12 cellular contexts compared by ENCODE assay signal in genomic region chr3:125591116-125591755, GRCh38. TPM values are rescaled to one million over a fixed set of nuclear protein-coding genes. Genes with fewer than 3 reads are reported as not detected.
DNase-seq lines count a peak whose midpoint lies in the region; ATAC-seq and TF ChIP-seq lines count a peak whose summit lies in the region.
"Had no signal": no experiment of that assay in that cellular context is flagged by ENCODE, and none has a peak within 500 bp of the region (broad histone marks: within the 10 kb centered on the region; RNA-seq: fewer than 3 reads in every experiment).

No MANE protein-coding gene starts in this region.

- peaks cover 30% of the 10 kb centered on the region for H3K4me1 ChIP-seq in MM.1S (ENCODE audit: low read length)
- peaks cover 41 to 45% of the 10 kb centered on the region in 2 experiments for H3K4me1 ChIP-seq in neutrophil (ENCODE audit: control insufficient read depth in 1 of 2, insufficient read depth in 1 of 2, low read depth in 1 of 2, low read length in 1 of 2)

- H3K27me3 ChIP-seq in MM.1S (replicated peaks; ENCODE audit: insufficient read depth, low read length) (no peaks in the 10 kb centered on the region), neutrophil (no peaks in the 10 kb centered on the region)

- no peak overlapping the region for H3K27ac ChIP-seq in MM.1S (ENCODE audit: low read length)
- peak overlapping the region; percentile 46 for H3K27ac ChIP-seq in neutrophil

- H3K9me2 ChIP-seq in MM.1S (replicated peaks; ENCODE audit: insufficient read depth, low read length) = no peaks in the 10 kb centered on the region

- H3K36me3 ChIP-seq in MM.1S (replicated peaks; ENCODE audit: insufficient read depth, low read length) (no peaks in the 10 kb centered on the region; the same call in 1 of the 2 replicates), neutrophil (peaks cover 13% of the 10 kb centered on the region)

- H3K9me3 ChIP-seq in MM.1S (replicated peaks; ENCODE audit: insufficient read depth, low read length) (no peaks in the 10 kb centered on the region), neutrophil (no peaks in the 10 kb centered on the region)

- no peaks in the 10 kb centered on the region for H4K20me1 ChIP-seq in MM.1S (ENCODE audit: insufficient read depth, low read length)

- ATAC-seq in HG02938 (IDR thresholded peaks at IDR 0.05; ENCODE audit: unreplicated experiment) (no peak), GM18858 (IDR thresholded peaks at IDR 0.05; ENCODE audit: unreplicated experiment) (no peak)
- ATAC-seq: HCT116 had no signal

- TF ChIP-seq CTCF in MM.1S (IDR thresholded peaks at IDR 0.05; ENCODE audit: low read length) (no peak), neutrophil (IDR thresholded peaks at IDR 0.05) (no peak)

- no peak overlapping the region for H3K4me3 ChIP-seq in MM.1S (ENCODE audit: low read length)
- no peak overlapping the region for H3K4me3 ChIP-seq in neutrophil (ENCODE audit: low read depth in 1 of 2, low read length in 1 of 2)

- H3K4me2 ChIP-seq in MM.1S (ENCODE audit: low read depth, low read length) = peak overlapping the region; percentile 38

- H3K79me2 ChIP-seq in MM.1S (ENCODE audit: low read length) = peaks cover 75% of the 10 kb centered on the region

- no peak overlapping the region for H2AFZ ChIP-seq in MM.1S (ENCODE audit: low read length)

- DNase-seq in ELR (ENCODE audit: low read depth) (peak; percentile 30), MM.1S (no peak), dermis blood vessel endothelial cell (peak; percentile 31), NCI-H146 treated with DMSO at 0.1 percent for 48 hours (lab: John Stamatoyannopoulos, UW; ENCODE audit: unreplicated experiment) (no peak)
- DNase-seq: activated naive CD8-positive, alpha-beta T cell treated with anti-CD3 and anti-CD28 coated beads for 36 hours; NCI-H2081; stimulated activated CD4-positive, alpha-beta T cell treated with anti-CD3 and anti-CD28 coated beads, Interleukin-2, amount 100 ng/mL, for 48 hours; T1000 had no signal

- peaks cover 32% of the 10 kb centered on the region for H3F3A ChIP-seq in MM.1S (ENCODE audit: insufficient read depth, low read length)

- no peak overlapping the region for H3K9ac ChIP-seq in MM.1S (ENCODE audit: low read length)

RNA-seq across cellular contexts. Expression of gene OSBPL11, which starts 4.1 kb away (rescaled TPM):
- total RNA-seq in dermis blood vessel endothelial cell = 7.3 and 13.9 TPM in 2 replicates

Comparison
In these comparisons a context has a peak if more than half of its experiments do, and no peak if none do; other contexts are left out.
1. DNase-seq: peak in ELR (single experiment) and dermis blood vessel endothelial cell (single experiment); none in MM.1S (single experiment) and NCI-H146 treated with DMSO at 0.1 percent for 48 hours (single experiment).